ENCODE assay signal across 10 cellular contexts in the genomic region with DNA sequence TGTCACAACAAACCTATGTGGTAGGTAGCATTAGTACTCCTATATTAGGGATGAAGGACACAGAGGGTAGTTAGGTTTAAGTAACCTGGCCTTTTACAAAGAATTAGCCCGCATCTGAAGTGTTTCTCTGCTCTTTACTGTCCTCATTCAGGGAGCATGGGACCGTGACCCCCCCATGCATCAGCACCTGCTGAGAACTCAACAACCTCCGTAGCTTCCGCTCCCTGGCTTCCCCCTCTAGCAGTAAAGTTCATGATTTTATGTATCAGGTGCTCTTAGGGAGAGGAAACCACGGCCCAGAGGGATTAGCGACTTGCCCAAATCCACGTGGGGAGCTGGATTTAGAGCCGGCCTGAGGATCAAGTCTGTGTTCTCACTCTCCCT.
DNase-seq lines count a peak whose midpoint lies in the region; ATAC-seq, FAIRE-seq and TF ChIP-seq lines count a peak whose summit lies in the region.
"Had no signal": no experiment of that assay in that cellular context is flagged by ENCODE, and none has a peak within 500 bp of the region (broad histone marks: within the 10 kb centered on the region; RNA-seq: fewer than 3 reads in every experiment).

No MANE protein-coding gene starts in this region.

- peaks cover 9% of the 10 kb centered on the region for H3K27me3 ChIP-seq in kidney epithelial cell (ENCODE audit: control insufficient read depth, insufficient read depth, low read length)

- no peak for FAIRE-seq in A549 (lab: Jason Lieb, UNC)
- FAIRE-seq: kidney had no signal

- peak overlapping the region; percentile 72 for H3K4me2 ChIP-seq in A549

- H3K4me3 ChIP-seq in A549 (no peak overlapping the region), kidney epithelial cell (ENCODE audit: low read depth, low read length) (peak overlapping the region; percentile 11)

- WGBS in A549 (ENCODE audit: missing lambda C conversion rate), result 46% methylated on average over 8 of the region's 8 CpGs

- POLR2A ChIA-PET in A549 (lab: Yijun Ruan, JAX), result no interaction called here

- CTCF ChIA-PET in A549 (lab: Yijun Ruan, JAX), result interaction anchor here (1.0 to 1.4 kb wide), 2 partner anchors 13 to 37 kb away, joined by 3 read pairs; no protein-coding TSS in a partner anchor

- no peak for TF ChIP-seq POLR2A in A549 (IDR thresholded peaks at IDR 0.05; ENCODE audit: low read length)

- ATAC-seq in A549 (no peak), GM21390 (IDR thresholded peaks at IDR 0.05; ENCODE audit: unreplicated experiment) (peak; percentile 57), HG03460 (IDR thresholded peaks at IDR 0.05; ENCODE audit: unreplicated experiment) (peak; percentile 55), GM21515 (IDR thresholded peaks at IDR 0.05; ENCODE audit: unreplicated experiment) (no peak), sciatic nerve (no peak), GM18873 (IDR thresholded peaks at IDR 0.05; ENCODE audit: low FRiP score, unreplicated experiment) (no peak), GM19455 (IDR thresholded peaks at IDR 0.05; ENCODE audit: unreplicated experiment) (no peak)

- H3K9me3 ChIP-seq in A549, result peaks cover 3% of the 10 kb centered on the region; the same call in 1 of the 3 replicates

- DNase-seq in A549 (ENCODE audit: low read depth in 1 of 2, low spot score in 1 of 2), result no peak
- DNase-seq in kidney epithelial cell (ENCODE audit: low read depth), result no peak
- no peak for DNase-seq in sciatic nerve (ENCODE audit: low spot score)
- DNase-seq: effector CD8-positive, alpha-beta T cell had no signal

- TF ChIP-seq CTCF in A549 (IDR thresholded peaks at IDR 0.05), result no peak
- no peak for TF ChIP-seq CTCF in kidney epithelial cell (IDR thresholded peaks at IDR 0.05; ENCODE audit: insufficient read depth, low read length, poor library complexity, severe bottlenecking)

- H3K36me3 ChIP-seq in kidney epithelial cell (ENCODE audit: control insufficient read depth, insufficient read depth, low read length), result no peaks in the 10 kb centered on the region

- no peak for TF ChIP-seq RAD21 in A549 (conservative IDR thresholded peaks at IDR 0.05 in 1 of 2, IDR thresholded peaks at IDR 0.05 in 1 of 2)

- no peak for TF ChIP-seq EP300 in A549 (IDR thresholded peaks at IDR 0.05)

- no peak overlapping the region for H3K27ac ChIP-seq in A549

- intact Hi-C loops in sciatic nerve (cut with DNase I), result no loop called here

- H3K4me1 ChIP-seq in A549, result no peaks in the 10 kb centered on the region; the same call in 2 of the 3 replicates

TF ChIP-seq in A549, 52 proteins besides CTCF, POLR2A, EP300 and RAD21:
- TF ChIP-seq, protein P1, sequence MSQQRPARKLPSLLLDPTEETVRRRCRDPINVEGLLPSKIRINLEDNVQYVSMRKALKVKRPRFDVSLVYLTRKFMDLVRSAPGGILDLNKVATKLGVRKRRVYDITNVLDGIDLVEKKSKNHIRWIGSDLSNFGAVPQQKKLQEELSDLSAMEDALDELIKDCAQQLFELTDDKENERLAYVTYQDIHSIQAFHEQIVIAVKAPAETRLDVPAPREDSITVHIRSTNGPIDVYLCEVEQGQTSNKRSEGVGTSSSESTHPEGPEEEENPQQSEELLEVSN (IDR thresholded peaks at IDR 0.05; ENCODE audit: borderline replicate concordance, low read depth), result no peak
- TF ChIP-seq ZSCAN20 (CRISPR knock-in tag; IDR thresholded peaks at IDR 0.05) (no peak), NPAS2 (CRISPR knock-in tag; IDR thresholded peaks at IDR 0.05; ENCODE audit: borderline replicate concordance) (no peak), SMC3 (IDR thresholded peaks at IDR 0.05) (no peak), NR3C1 (IDR thresholded peaks at IDR 0.05) (no peak), HDAC2 (IDR thresholded peaks at IDR 0.05) (no peak), EHMT2 (IDR thresholded peaks at IDR 0.05; ENCODE audit: low read depth) (no peak), ZFP36 (IDR thresholded peaks at IDR 0.05; ENCODE audit: borderline replicate concordance, partially characterized antibody) (no peak), CHD2 (IDR thresholded peaks at IDR 0.05; ENCODE audit: low read length, partially characterized antibody) (no peak), HEYL (CRISPR knock-in tag; IDR thresholded peaks at IDR 0.05) (no peak), CBX2 (IDR thresholded peaks at IDR 0.05; ENCODE audit: borderline replicate concordance, low read depth) (no peak), ESRRA (IDR thresholded peaks at IDR 0.05; ENCODE audit: borderline replicate concordance, low read length) (no peak), KDM5A (IDR thresholded peaks at IDR 0.05) (no peak), CBX8 (IDR thresholded peaks at IDR 0.05) (no peak), POLR2AphosphoS2 (conservative IDR thresholded peaks at IDR 0.05; ENCODE audit: low read length) (no peak), ZNF302 (CRISPR knock-in tag; IDR thresholded peaks at IDR 0.05) (no peak)
- TF ChIP-seq, protein P2, sequence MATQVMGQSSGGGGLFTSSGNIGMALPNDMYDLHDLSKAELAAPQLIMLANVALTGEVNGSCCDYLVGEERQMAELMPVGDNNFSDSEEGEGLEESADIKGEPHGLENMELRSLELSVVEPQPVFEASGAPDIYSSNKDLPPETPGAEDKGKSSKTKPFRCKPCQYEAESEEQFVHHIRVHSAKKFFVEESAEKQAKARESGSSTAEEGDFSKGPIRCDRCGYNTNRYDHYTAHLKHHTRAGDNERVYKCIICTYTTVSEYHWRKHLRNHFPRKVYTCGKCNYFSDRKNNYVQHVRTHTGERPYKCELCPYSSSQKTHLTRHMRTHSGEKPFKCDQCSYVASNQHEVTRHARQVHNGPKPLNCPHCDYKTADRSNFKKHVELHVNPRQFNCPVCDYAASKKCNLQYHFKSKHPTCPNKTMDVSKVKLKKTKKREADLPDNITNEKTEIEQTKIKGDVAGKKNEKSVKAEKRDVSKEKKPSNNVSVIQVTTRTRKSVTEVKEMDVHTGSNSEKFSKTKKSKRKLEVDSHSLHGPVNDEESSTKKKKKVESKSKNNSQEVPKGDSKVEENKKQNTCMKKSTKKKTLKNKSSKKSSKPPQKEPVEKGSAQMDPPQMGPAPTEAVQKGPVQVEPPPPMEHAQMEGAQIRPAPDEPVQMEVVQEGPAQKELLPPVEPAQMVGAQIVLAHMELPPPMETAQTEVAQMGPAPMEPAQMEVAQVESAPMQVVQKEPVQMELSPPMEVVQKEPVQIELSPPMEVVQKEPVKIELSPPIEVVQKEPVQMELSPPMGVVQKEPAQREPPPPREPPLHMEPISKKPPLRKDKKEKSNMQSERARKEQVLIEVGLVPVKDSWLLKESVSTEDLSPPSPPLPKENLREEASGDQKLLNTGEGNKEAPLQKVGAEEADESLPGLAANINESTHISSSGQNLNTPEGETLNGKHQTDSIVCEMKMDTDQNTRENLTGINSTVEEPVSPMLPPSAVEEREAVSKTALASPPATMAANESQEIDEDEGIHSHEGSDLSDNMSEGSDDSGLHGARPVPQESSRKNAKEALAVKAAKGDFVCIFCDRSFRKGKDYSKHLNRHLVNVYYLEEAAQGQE (IDR thresholded peaks at IDR 0.05), result no peak
TF ChIP-seq in A549: peak in this region for 0.

Comparison
In these comparisons a context has a peak if more than half of its experiments do, and no peak if none do; other contexts are left out.
1. ATAC-seq: peak in GM21390 (single experiment) and HG03460 (single experiment); none in A549 (0 of 2), GM21515 (single experiment), sciatic nerve (single experiment), GM18873 (single experiment) and GM19455 (single experiment).